Comparison of ENCODE assay signal across 18 cellular contexts in genomic region chr5:132837868-132838267, GRCh38. TPM values are rescaled to one million over a fixed set of nuclear protein-coding genes. Genes with fewer than 3 reads are reported as not detected.
DNase-seq lines count a peak whose midpoint lies in the region; ATAC-seq and TF ChIP-seq lines count a peak whose summit lies in the region.
"Had no signal": no experiment of that assay in that cellular context is flagged by ENCODE, and none has a peak within 500 bp of the region (broad histone marks: within the 10 kb centered on the region; RNA-seq: fewer than 3 reads in every experiment).

No MANE protein-coding gene starts in this region.

- H3K9me3 ChIP-seq in HEK293 (ENCODE audit: control insufficient read depth, insufficient read depth, low read depth, low read length) (no peaks in the 10 kb centered on the region), left lung (no peaks in the 10 kb centered on the region)
- H3K9me3 ChIP-seq: heart left ventricle had no signal

- no peak overlapping the region for H3K27ac ChIP-seq in HEK293 (ENCODE audit: extremely low read depth, low read depth, low read length)
- H3K27ac ChIP-seq in VCaP, result peak overlapping the region; percentile 98
- H3K27ac ChIP-seq in left lung, result no peak overlapping the region
- peak overlapping the region; percentile 70 for H3K27ac ChIP-seq in temporal lobe (ENCODE audit: low read depth, low read length)
- H3K27ac ChIP-seq: WERI-Rb-1 had no signal

- DNase-seq in left lung (no peak), KG1 (lab: John Stamatoyannopoulos, UW) (no peak), cortex of kidney (lab: John Stamatoyannopoulos, UW) (no peak)
- DNase-seq: activated CD8-positive, alpha-beta T cell treated with anti-CD3 and anti-CD28 coated beads, Interleukin-2, amount 10 ng/mL, durations not matched to agents 7 days and 5 days; activated naive CD8-positive, alpha-beta T cell treated with anti-CD3 and anti-CD28 coated beads, Interleukin-2, amount 10 ng/mL, durations not matched to agents 7 days and 5 days; AML-193; DMS153; heart left ventricle; KBM-7; RPMI8226; stimulated activated CD4-positive, alpha-beta T cell treated with anti-CD3 and anti-CD28 coated beads, Interleukin-2, amount 100 ng/mL, for 24 hours; T-helper 1 cell; WERI-Rb-1 had no signal

- H3K4me3 ChIP-seq in HEK293 (ENCODE audit: low read depth, low read length) (no peak overlapping the region), left lung (no peak overlapping the region)
- H3K4me3 ChIP-seq: heart left ventricle had no signal

- no peak for TF ChIP-seq CTCF in HEK293 (tag by site-specific recombination; IDR thresholded peaks at IDR 0.05)
- no peak for TF ChIP-seq CTCF in VCaP (conservative IDR thresholded peaks at IDR 0.05)
- TF ChIP-seq CTCF in left lung (IDR thresholded peaks at IDR 0.05), result no peak

- intact Hi-C loops in left lung (cut with DNase I), result no loop called here

- peak; percentile 32 for ATAC-seq in left lung
- no peak for ATAC-seq in HG03175 (IDR thresholded peaks at IDR 0.05; ENCODE audit: unreplicated experiment)
- ATAC-seq: activated CD8-positive, alpha-beta T cell treated with anti-CD3 and anti-CD28 coated beads, Interleukin-2, amount 10 ng/mL, durations not matched to agents 7 days and 5 days; heart left ventricle had no signal

- H3K4me1 ChIP-seq in HEK293 (ENCODE audit: control insufficient read depth, insufficient read depth, low read length), result no peaks in the 10 kb centered on the region
- H3K4me1 ChIP-seq in left lung, result peaks cover 10 to 30% of the 10 kb centered on the region in 2 donors

- CTCF ChIA-PET in HEK293 (lab: Yijun Ruan, JAX), result interaction anchor here (1.0 kb wide), 1 partner anchor 46 kb away, joined by 3 read pairs; no protein-coding TSS in a partner anchor

- H3K36me3 ChIP-seq in HEK293 (ENCODE audit: control insufficient read depth in 2 of 2, insufficient read depth in 1 of 2, low read length in 2 of 2) (no peaks in the 10 kb centered on the region), left lung (no peaks in the 10 kb centered on the region)
- H3K36me3 ChIP-seq: heart left ventricle, WERI-Rb-1 had no signal

- no peaks in the 10 kb centered on the region for H3K27me3 ChIP-seq in left lung
- H3K27me3 ChIP-seq: heart left ventricle had no signal

- POLR2A ChIA-PET in HEK293 (lab: Yijun Ruan, JAX), result no interaction called here

TF ChIP-seq in HEK293, 187 proteins besides CTCF, POLR2A, EP300 and RAD21:
- no peak for TF ChIP-seq ZNF473 (tag by site-specific recombination; IDR thresholded peaks at IDR 0.05)
- no peak for TF ChIP-seq ZNF596 (tag by site-specific recombination; IDR thresholded peaks at IDR 0.05)
- TF ChIP-seq ZNF692 (tag by site-specific recombination; IDR thresholded peaks at IDR 0.05), result 0 out of 2 replicates have a peak, but pooled peaks have one; percentile 21

RNA-seq across cellular contexts. Expression of gene SHROOM1, which starts 7.4 kb away (rescaled TPM):
- total RNA-seq in left lung, result 10 to 100 TPM; 15.8 to 20.6 TPM
- total RNA-seq in temporal lobe, result 2.2 TPM

RNA-seq across cellular contexts. Expression of gene SOWAHA, which starts 24.8 kb away (rescaled TPM):
- total RNA-seq in left lung, result under 1 TPM in 1 of 2 donors, not detected in 1; 0.16 TPM
- 4.7 TPM for total RNA-seq in temporal lobe
- total RNA-seq: activated CD8-positive, alpha-beta T cell treated with anti-CD3 and anti-CD28 coated beads, Interleukin-2, amount 10 ng/mL, durations not matched to agents 7 days and 5 days; activated naive CD8-positive, alpha-beta T cell treated with anti-CD3 and anti-CD28 coated beads, Interleukin-2, amount 10 ng/mL, durations not matched to agents 7 days and 5 days; mononuclear cell had no signal

RNA-seq across cellular contexts. Expression of gene GDF9, which starts 28.4 kb away (rescaled TPM):
- total RNA-seq in left lung (under 1 TPM; 0.26 to 0.39 TPM), temporal lobe (0.98 TPM)

RNA-seq across cellular contexts. Expression of gene UQCRQ, which starts 28.6 kb away (rescaled TPM):
- total RNA-seq in left lung (100 to 1,000 TPM; 386 to 507 TPM), temporal lobe (76.2 TPM)

RNA-seq across cellular contexts. Expression of gene LEAP2, which starts 35.6 kb away (rescaled TPM):
- total RNA-seq in left lung (1 to 10 TPM; 1.2 to 1.9 TPM), temporal lobe (0.74 TPM)

Comparison
In these comparisons a context has a peak if more than half of its experiments do, and no peak if none do; other contexts are left out.
1. H3K27ac ChIP-seq: peak in VCaP (single experiment) and temporal lobe (single experiment); none in HEK293 (single experiment) and left lung (0 of 2).